ENCODE assay signal across 24 cellular contexts in the genomic region with DNA sequence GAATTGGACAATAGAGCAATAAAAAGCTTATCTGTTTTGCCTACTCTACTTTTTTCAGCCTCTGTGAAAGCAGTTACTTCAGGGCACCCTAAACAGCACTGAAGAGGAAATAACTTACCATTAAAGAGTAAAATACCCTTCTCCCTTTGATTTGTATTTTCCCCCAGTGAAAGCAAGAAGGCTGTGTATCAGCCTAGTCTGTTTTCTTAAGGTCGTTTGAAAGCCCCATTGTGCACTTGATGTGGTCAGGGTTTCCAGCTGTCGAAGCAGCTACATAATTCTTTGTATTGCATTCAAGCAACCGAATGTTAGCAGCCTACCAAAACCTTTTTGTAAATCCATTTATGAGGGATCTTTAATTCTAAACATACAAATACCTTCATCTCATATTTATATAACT. TPM values are rescaled to one million over a fixed set of nuclear protein-coding genes. Genes with fewer than 3 reads are reported as not detected.
DNase-seq lines count a peak whose midpoint lies in the region; ATAC-seq, FAIRE-seq and TF ChIP-seq lines count a peak whose summit lies in the region.
"Had no signal": no experiment of that assay in that cellular context is flagged by ENCODE, and none has a peak within 500 bp of the region (broad histone marks: within the 10 kb centered on the region; RNA-seq: fewer than 3 reads in every experiment).

No MANE protein-coding gene starts in this region.

- no peaks in the 10 kb centered on the region for H3K36me3 Mint-ChIP-seq in mesothelial cell of epicardium
- H3K36me3 Mint-ChIP-seq: activated CD4-positive, alpha-beta memory T cell treated with anti-CD3 and anti-CD28 coated beads for 36 hours; natural killer cell had no signal

- H3K9me3 Mint-ChIP-seq in mesothelial cell of epicardium: peaks cover 14% of the 10 kb centered on the region

- peaks cover 0 to 10% of the 10 kb centered on the region in 2 donors for H3K4me1 ChIP-seq in right atrium auricular region

- ATAC-seq in Right ventricle myocardium inferior: no peak
- no peak for ATAC-seq in GM19035 (IDR thresholded peaks at IDR 0.05; ENCODE audit: unreplicated experiment)
- ATAC-seq: effector memory CD8-positive, alpha-beta T cell; natural killer cell had no signal

- no peaks in the 10 kb centered on the region for H3K27me3 ChIP-seq in right atrium auricular region

- peak overlapping the region; percentile 77 for H3K27ac Mint-ChIP-seq in mesothelial cell of epicardium
- H3K27ac Mint-ChIP-seq: activated CD4-positive, alpha-beta memory T cell treated with anti-CD3 and anti-CD28 coated beads for 36 hours; B cell; effector memory CD8-positive, alpha-beta T cell; natural killer cell had no signal

- H3K4me1 Mint-ChIP-seq in mesothelial cell of epicardium: peaks cover 22% of the 10 kb centered on the region
- H3K4me1 Mint-ChIP-seq: B cell, natural killer cell had no signal

- H3K36me3 ChIP-seq in right atrium auricular region: no peaks in the 10 kb centered on the region

- H3K4me3 ChIP-seq in right atrium auricular region: peak overlapping the region; percentile 27 to 35
- H3K4me3 ChIP-seq: lung had no signal

- intact Hi-C loops in Right ventricle myocardium inferior (cut with DNase I): loop anchor here (5.0 kb wide), 2 partner anchors 75 to 515 kb away; a partner anchor contains a TSS

- no peak for TF ChIP-seq CTCF in right atrium auricular region (IDR thresholded peaks at IDR 0.05)
- no peak for TF ChIP-seq CTCF in mesothelial cell of epicardium (IDR thresholded peaks at IDR 0.05; ENCODE audit: unreplicated experiment)
- TF ChIP-seq CTCF in GM10266 (IDR thresholded peaks at IDR 0.05; ENCODE audit: control insufficient read depth, insufficient read depth, low read depth, missing control alignments): no peak

- H3K27ac ChIP-seq in right atrium auricular region: peak overlapping the region; percentile 65 to 92

- no peaks in the 10 kb centered on the region for H3K27me3 Mint-ChIP-seq in mesothelial cell of epicardium (ENCODE audit: low read depth)

- no peaks in the 10 kb centered on the region for H3K9me3 ChIP-seq in right atrium auricular region

- no peak overlapping the region for H3K4me3 Mint-ChIP-seq in mesothelial cell of epicardium
- H3K4me3 Mint-ChIP-seq: activated CD4-positive, alpha-beta memory T cell treated with anti-CD3 and anti-CD28 coated beads for 36 hours; B cell; effector memory CD8-positive, alpha-beta T cell; natural killer cell had no signal

- no peak for FAIRE-seq in GM19239 (lab: Jason Lieb, UNC)
- FAIRE-seq: small intestine had no signal

- DNase-seq in right atrium auricular region (ENCODE audit: low spot score) (no peak), Right ventricle myocardium inferior (ENCODE audit: missing footprints) (no peak), RPMI7951 (ENCODE audit: low read depth) (peak; percentile 35), mesothelial cell of epicardium (ENCODE audit: low spot score in 2 of 2, unreplicated experiment in 2 of 2) (no peak), GM19239 (ENCODE audit: insufficient read length, low spot score) (no peak), GM10266 (ENCODE audit: extremely low spot score) (no peak)
- DNase-seq: activated CD4-positive, alpha-beta memory T cell treated with anti-CD3 and anti-CD28 coated beads for 36 hours; amniotic stem cell; Calu3; effector memory CD8-positive, alpha-beta T cell; GF-D8; natural killer cell; NCI-H1694; NCI-H510A; small intestine; stimulated activated CD4-positive, alpha-beta T cell treated with anti-CD3 and anti-CD28 coated beads, Interleukin-4, amount 100 ng/mL, for 4 hours; substantia nigra had no signal

RNA-seq across cellular contexts. Expression of a gene that starts 1.1 kb away (rescaled TPM):
- 1 to 10 TPM in 1 of 2 donors, not detected in 1; 1.9 TPM for total RNA-seq in right atrium auricular region
- 5.3 TPM for total RNA-seq in Right ventricle myocardium inferior
- total RNA-seq in RPMI7951 (2014; rRNA removed; shearing (Covaris generic)): not detected in 2 replicates
- 0.23 TPM in 1 of 3 replicates, not detected in the others for total RNA-seq in mesothelial cell of epicardium
- total RNA-seq: activated CD4-positive, alpha-beta memory T cell treated with anti-CD3 and anti-CD28 coated beads for 36 hours; B cell; Calu3; cerebellum; HT1080; lung; M059J; natural killer cell; posterior vena cava had no signal
